33 cellular contexts compared by ENCODE assay signal in genomic region chr14:84523746-84524145, GRCh38.
"Had no signal": no experiment of that assay in that cellular context is flagged by ENCODE, and none has a peak within 500 bp of the region (broad histone marks: within the 10 kb centered on the region; RNA-seq: fewer than 3 reads in every experiment).

No MANE protein-coding gene starts in this region.

- H3K27ac ChIP-seq: adrenal gland, ascending aorta, body of pancreas, brain microvascular endothelial cell, breast epithelium, cardiac muscle cell, colonic mucosa had no signal

- H3K9me3 ChIP-seq: adrenal gland, ascending aorta, body of pancreas, breast epithelium, colonic mucosa had no signal

- H3K36me3 ChIP-seq: adrenal gland, ascending aorta, brain microvascular endothelial cell, breast epithelium, cardiac muscle cell, colonic mucosa had no signal

- DNase-seq: activated effector memory CD4-positive, alpha-beta T cell treated with anti-CD3 and anti-CD28 coated beads, Interleukin-2, amount 50 U/mL, for 16 hours; activated effector memory CD4-positive, alpha-beta T cell treated with Interleukin-2 at 50 U/mL for 16 hours; activated gamma-delta T cell; activated gamma-delta T cell treated with Interleukin-2 at 50 U/mL for 16 hours; activated naive CD4-positive, alpha-beta T cell; activated naive CD4-positive, alpha-beta T cell treated with anti-CD3 and anti-CD28 coated beads for 36 hours; activated naive CD4-positive, alpha-beta T cell treated with anti-CD3 and anti-CD28 coated beads, Interleukin-2, amount 10 ng/mL, durations not matched to agents 7 days and 5 days; activated naive CD4-positive, alpha-beta T cell treated with anti-CD3 and anti-CD28 coated beads, Interleukin-2, amount 50 U/mL, for 16 hours; activated naive CD4-positive, alpha-beta T cell treated with Interleukin-2 at 50 U/mL for 16 hours; activated naive CD8-positive, alpha-beta T cell treated with anti-CD3 and anti-CD28 coated beads for 36 hours; activated naive CD8-positive, alpha-beta T cell treated with anti-CD3 and anti-CD28 coated beads, Interleukin-2, amount 10 ng/mL, durations not matched to agents 7 days and 5 days; activated naive CD8-positive, alpha-beta T cell treated with anti-CD3 and anti-CD28 coated beads, Interleukin-2, amount 50 U/mL, for 24 hours; activated T-cell treated with anti-CD3 and anti-CD28 coated beads, Interleukin-2, amount 50 U/mL, for 48 hours; activated T-cell treated with anti-CD3 and anti-CD28 coated beads, Interleukin-2, amount 50 U/mL, for 72 hours; adrenal gland; amniotic stem cell; amygdala; anterior cingulate cortex; aorta; body of pancreas; brain microvascular endothelial cell; caudate nucleus; central memory CD4-positive, alpha-beta T cell; cerebellar nuclear complex; colonic mucosa had no signal

- FAIRE-seq: astrocyte, bronchial epithelial cell, colon had no signal

- H3K4me1 ChIP-seq: adrenal gland, ascending aorta, body of pancreas, breast epithelium, colonic mucosa had no signal

- H3K4me3 ChIP-seq: adrenal gland, ascending aorta, body of pancreas, breast epithelium, cardiac muscle cell, colonic mucosa had no signal

- H3K27me3 ChIP-seq: adrenal gland, ascending aorta, body of pancreas, brain microvascular endothelial cell, breast epithelium, cardiac muscle cell, colonic mucosa had no signal

- ATAC-seq: activated naive CD4-positive, alpha-beta T cell treated with anti-CD3 and anti-CD28 coated beads, Interleukin-2, amount 50 U/mL, for 72 hours; activated naive CD8-positive, alpha-beta T cell treated with anti-CD3 and anti-CD28 coated beads, Interleukin-2, amount 50 U/mL, for 24 hours; activated T-cell treated with anti-CD3 and anti-CD28 coated beads, Interleukin-2, amount 50 U/mL, for 72 hours; activated T-helper 17 cell treated with anti-CD3 and anti-CD28 coated beads, Interleukin-2, amount 50 U/mL, for 72 hours; body of pancreas had no signal
